Comparison of ENCODE assay signal across 33 cellular contexts in the genomic region with DNA sequence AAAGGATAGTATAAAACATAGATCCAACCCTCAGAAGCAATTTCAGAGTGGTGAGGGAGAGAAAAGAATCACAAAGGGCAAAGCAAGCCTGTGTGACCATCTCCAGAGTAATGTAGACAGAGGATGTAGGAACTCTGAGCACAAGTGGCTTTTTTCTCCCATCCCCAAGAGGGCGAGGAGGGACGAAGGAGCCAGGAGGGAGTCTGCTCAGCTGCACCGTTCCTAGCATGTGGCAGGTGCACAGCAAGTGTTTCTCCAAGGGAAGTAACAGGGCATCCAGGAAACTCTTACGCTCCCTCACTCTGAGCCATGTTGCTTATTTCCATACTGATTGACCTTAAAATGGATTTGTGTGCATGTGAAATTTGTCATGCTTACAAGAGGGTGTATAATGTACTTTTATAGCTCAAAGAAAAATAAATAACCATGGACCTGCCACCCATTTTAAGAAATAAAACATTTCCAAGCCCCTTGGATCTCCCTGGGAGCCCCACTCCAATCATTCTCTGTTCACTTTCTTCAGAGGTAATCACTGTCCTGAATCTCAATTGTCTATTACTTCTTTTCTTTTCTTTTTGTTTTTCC.
"Had no signal": no experiment of that assay in that cellular context is flagged by ENCODE, and none has a peak within 500 bp of the region (broad histone marks: within the 10 kb centered on the region; RNA-seq: fewer than 3 reads in every experiment).

No MANE protein-coding gene starts in this region.

- H3K36me3 ChIP-seq: ascending aorta, cardiac muscle cell, left lung, lower lobe of right lung, pancreas, prostate gland, sigmoid colon, thyroid gland, upper lobe of right lung had no signal

- H3K4me3 Mint-ChIP-seq: activated CD4-positive, alpha-beta memory T cell treated with anti-CD3 and anti-CD28 coated beads, Interleukin-2, amount 10 ng/mL, durations not matched to agents 7 days and 5 days; activated CD4-positive, alpha-beta T cell treated with anti-CD3 and anti-CD28 coated beads, Interleukin-2, amount 10 ng/mL, durations not matched to agents 7 days and 5 days; activated naive CD4-positive, alpha-beta T cell treated with anti-CD3 and anti-CD28 coated beads, Interleukin-2, amount 10 ng/mL, durations not matched to agents 7 days and 5 days; activated naive CD8-positive, alpha-beta T cell treated with anti-CD3 and anti-CD28 coated beads, Interleukin-2, amount 10 ng/mL, durations not matched to agents 7 days and 5 days; activated T-cell treated with anti-CD3 and anti-CD28 coated beads, Interleukin-2, amount 50 U/mL, for 24 hours; brain; naive thymus-derived CD8-positive, alpha-beta T cell; neural crest cell; stimulated activated memory B cell treated with anti-CD40 and anti-IgM and Interleukin-4, amounts not matched to agents 10 μg/mL and 1 μg/mL and 100 μg/mL, for 72 hours; stimulated activated naive CD8-positive, alpha-beta T cell treated with anti-CD3 and anti-CD28 coated beads, Interleukin-15, amount 100 ng/mL, for 72 hours had no signal

- H3K9me3 Mint-ChIP-seq: activated CD4-positive, alpha-beta memory T cell treated with anti-CD3 and anti-CD28 coated beads, Interleukin-2, amount 10 ng/mL, durations not matched to agents 7 days and 5 days; activated CD4-positive, alpha-beta T cell treated with anti-CD3 and anti-CD28 coated beads, Interleukin-2, amount 10 ng/mL, durations not matched to agents 7 days and 5 days; activated naive CD4-positive, alpha-beta T cell treated with anti-CD3 and anti-CD28 coated beads, Interleukin-2, amount 10 ng/mL, durations not matched to agents 7 days and 5 days; activated naive CD8-positive, alpha-beta T cell treated with anti-CD3 and anti-CD28 coated beads, Interleukin-2, amount 10 ng/mL, durations not matched to agents 7 days and 5 days; activated T-cell treated with anti-CD3 and anti-CD28 coated beads, Interleukin-2, amount 50 U/mL, for 24 hours; stimulated activated memory B cell treated with anti-CD40 and anti-IgM and Interleukin-4, amounts not matched to agents 10 μg/mL and 1 μg/mL and 100 μg/mL, for 72 hours; stimulated activated naive CD8-positive, alpha-beta T cell treated with anti-CD3 and anti-CD28 coated beads, Interleukin-15, amount 100 ng/mL, for 72 hours had no signal

- H3K27ac Mint-ChIP-seq: activated CD4-positive, alpha-beta memory T cell treated with anti-CD3 and anti-CD28 coated beads, Interleukin-2, amount 10 ng/mL, durations not matched to agents 7 days and 5 days; activated CD4-positive, alpha-beta T cell treated with anti-CD3 and anti-CD28 coated beads, Interleukin-2, amount 10 ng/mL, durations not matched to agents 7 days and 5 days; activated naive CD4-positive, alpha-beta T cell treated with anti-CD3 and anti-CD28 coated beads, Interleukin-2, amount 10 ng/mL, durations not matched to agents 7 days and 5 days; activated naive CD8-positive, alpha-beta T cell treated with anti-CD3 and anti-CD28 coated beads, Interleukin-2, amount 10 ng/mL, durations not matched to agents 7 days and 5 days; activated T-cell treated with anti-CD3 and anti-CD28 coated beads, Interleukin-2, amount 50 U/mL, for 24 hours; brain; naive thymus-derived CD8-positive, alpha-beta T cell; stimulated activated memory B cell treated with anti-CD40 and anti-IgM and Interleukin-4, amounts not matched to agents 10 μg/mL and 1 μg/mL and 100 μg/mL, for 72 hours; stimulated activated naive CD8-positive, alpha-beta T cell treated with anti-CD3 and anti-CD28 coated beads, Interleukin-15, amount 100 ng/mL, for 72 hours had no signal

- H3K4me3 ChIP-seq: ascending aorta, cardiac muscle cell, coronary artery, dorsolateral prefrontal cortex, left lung, lower lobe of right lung, pancreas, prostate gland, sigmoid colon, thyroid gland, upper lobe of right lung had no signal

- H3K4me1 ChIP-seq: ascending aorta, left lung, lower lobe of right lung, pancreas, prostate gland, sigmoid colon, thyroid gland, upper lobe of right lung had no signal

- H3K9me3 ChIP-seq: ascending aorta, left lung, lower lobe of right lung, pancreas, prostate gland, sigmoid colon, thyroid gland, upper lobe of right lung had no signal

- H3K4me1 Mint-ChIP-seq: activated CD4-positive, alpha-beta memory T cell treated with anti-CD3 and anti-CD28 coated beads, Interleukin-2, amount 10 ng/mL, durations not matched to agents 7 days and 5 days; activated CD4-positive, alpha-beta T cell treated with anti-CD3 and anti-CD28 coated beads, Interleukin-2, amount 10 ng/mL, durations not matched to agents 7 days and 5 days; activated naive CD4-positive, alpha-beta T cell treated with anti-CD3 and anti-CD28 coated beads, Interleukin-2, amount 10 ng/mL, durations not matched to agents 7 days and 5 days; activated naive CD8-positive, alpha-beta T cell treated with anti-CD3 and anti-CD28 coated beads, Interleukin-2, amount 10 ng/mL, durations not matched to agents 7 days and 5 days; brain; naive thymus-derived CD8-positive, alpha-beta T cell; neural crest cell; stimulated activated naive CD8-positive, alpha-beta T cell treated with anti-CD3 and anti-CD28 coated beads, Interleukin-15, amount 100 ng/mL, for 72 hours had no signal

- H3K36me3 Mint-ChIP-seq: activated naive CD4-positive, alpha-beta T cell treated with anti-CD3 and anti-CD28 coated beads, Interleukin-2, amount 10 ng/mL, durations not matched to agents 7 days and 5 days; activated naive CD8-positive, alpha-beta T cell treated with anti-CD3 and anti-CD28 coated beads, Interleukin-2, amount 10 ng/mL, durations not matched to agents 7 days and 5 days; brain; naive thymus-derived CD8-positive, alpha-beta T cell; stimulated activated memory B cell treated with anti-CD40 and anti-IgM and Interleukin-4, amounts not matched to agents 10 μg/mL and 1 μg/mL and 100 μg/mL, for 72 hours had no signal

- H3K27me3 ChIP-seq: ascending aorta, thyroid gland had no signal

- DNase-seq: activated CD4-positive, alpha-beta memory T cell treated with anti-CD3 and anti-CD28 coated beads, Interleukin-2, amount 10 ng/mL, durations not matched to agents 7 days and 5 days; activated CD4-positive, alpha-beta T cell treated with anti-CD3 and anti-CD28 coated beads for 1 hour; activated CD4-positive, alpha-beta T cell treated with anti-CD3 and anti-CD28 coated beads, Interleukin-2, amount 10 ng/mL, durations not matched to agents 7 days and 5 days; activated CD8-positive, alpha-beta memory T cell treated with anti-CD3 and anti-CD28 coated beads, Interleukin-2, amount 50 U/mL, for 48 hours; activated gamma-delta T cell; activated naive CD4-positive, alpha-beta T cell treated with anti-CD3 and anti-CD28 coated beads, Interleukin-2, amount 10 ng/mL, durations not matched to agents 7 days and 5 days; activated naive CD8-positive, alpha-beta T cell treated with anti-CD3 and anti-CD28 coated beads, Interleukin-2, amount 10 ng/mL, durations not matched to agents 7 days and 5 days; activated T-cell treated with anti-CD3 and anti-CD28 coated beads, Interleukin-2, amount 50 U/mL, for 24 hours; dorsolateral prefrontal cortex; effector memory CD4-positive, alpha-beta T cell; left lung; lower lobe of right lung; mesenchymal stem cell; naive thymus-derived CD8-positive, alpha-beta T cell; nucleus accumbens; pancreas; retina; sigmoid colon; small intestine; stimulated activated CD4-positive, alpha-beta T cell treated with anti-CD3 and anti-CD28 coated beads, Interleukin-1b, Interleukin-23, amount 100 ng/mL, for 48 hours; stimulated activated CD4-positive, alpha-beta T cell treated with anti-CD3 and anti-CD28 coated beads, Interleukin-4, amount 100 ng/mL, for 4 hours; stimulated activated CD8-positive, alpha-beta memory T cell treated with anti-CD3 and anti-CD28 coated beads, Interleukin-4, amount 100 ng/mL, for 48 hours; stimulated activated naive CD8-positive, alpha-beta T cell treated with anti-CD3 and anti-CD28 coated beads, Interleukin-15, amount 100 ng/mL, for 72 hours; substantia nigra; thyroid gland; upper lobe of right lung had no signal

- ATAC-seq: left lung; lower lobe of right lung; naive thymus-derived CD8-positive, alpha-beta T cell; stimulated activated memory B cell treated with anti-CD40 and anti-IgM and Interleukin-4, amounts not matched to agents 10 μg/mL and 1 μg/mL and 100 μg/mL, for 72 hours; stimulated activated naive CD8-positive, alpha-beta T cell treated with anti-CD3 and anti-CD28 coated beads, Interleukin-15, amount 100 ng/mL, for 72 hours; upper lobe of right lung had no signal

- H3K27ac ChIP-seq: ascending aorta, cardiac muscle cell, coronary artery, dorsolateral prefrontal cortex, left lung, lower lobe of right lung, pancreas, prostate gland, sigmoid colon, thyroid gland, upper lobe of right lung had no signal
